In the genomic region with DNA sequence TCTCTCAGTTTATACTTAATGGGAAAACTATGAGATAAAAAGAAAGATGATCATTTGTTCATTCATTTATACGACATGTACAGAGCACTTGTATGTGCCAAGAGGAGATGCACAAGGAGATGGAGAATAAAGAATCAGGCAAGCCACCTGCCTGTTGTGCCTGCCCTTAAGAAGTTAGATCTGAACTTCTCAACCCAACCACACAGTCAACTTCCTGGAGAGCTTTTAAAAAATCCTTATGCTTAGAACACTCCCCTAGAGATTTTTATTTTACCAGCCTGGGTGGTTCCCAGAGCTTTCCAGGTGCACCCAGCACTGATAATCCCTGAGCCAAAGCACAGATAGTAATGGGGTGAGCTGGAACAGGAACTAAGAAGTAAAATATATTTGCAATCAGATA, we compare ENCODE assay signal across 29 cellular contexts. TPM values are rescaled to one million over a fixed set of nuclear protein-coding genes. Genes with fewer than 3 reads are reported as not detected.
"Had no signal": no experiment of that assay in that cellular context is flagged by ENCODE, and none has a peak within 500 bp of the region (broad histone marks: within the 10 kb centered on the region; RNA-seq: fewer than 3 reads in every experiment).

No MANE protein-coding gene starts in this region.

- H3K4me3 ChIP-seq: stomach, suprapubic skin, testis, thoracic aorta, thyroid gland, tibial artery, tibial nerve, transverse colon, upper lobe of left lung, upper lobe of right lung, uterus, vagina had no signal

- H3K27ac ChIP-seq: stomach, suprapubic skin, testis, thoracic aorta, thyroid gland, tibial artery, tibial nerve, transverse colon, upper lobe of left lung, upper lobe of right lung, uterus, vagina had no signal

- H3K36me3 ChIP-seq: stomach, suprapubic skin, thoracic aorta, thyroid gland, tibial artery, tibial nerve, transverse colon, upper lobe of left lung, upper lobe of right lung, uterus, vagina had no signal

- ATAC-seq: stimulated activated effector memory CD8-positive, alpha-beta T cell treated with anti-CD3 and anti-CD28 coated beads, Interleukin-12 subunit alpha, Interleukin-12 subunit beta, amount 100 ng/mL, for 72 hours; stimulated activated memory B cell treated with anti-CD40 and anti-IgM and Interleukin-4, amounts not matched to agents 10 μg/mL and 1 μg/mL and 100 μg/mL, for 72 hours; stimulated activated naive B cell treated with anti-CD40 and anti-IgM and Interleukin-4, amounts not matched to agents 10 μg/mL and 1 μg/mL and 100 μg/mL, for 72 hours; stimulated activated naive CD8-positive, alpha-beta T cell treated with anti-CD3 and anti-CD28 coated beads, Interleukin-15, amount 100 ng/mL, for 72 hours; stimulated activated naive CD8-positive, alpha-beta T cell treated with anti-CD3 and anti-CD28 coated beads, Interleukin-15, Interleukin-2, amounts not matched to agents 100 U/mL and 50 U/mL, for 24 hours; upper lobe of right lung had no signal

- H3K27me3 ChIP-seq: stomach, suprapubic skin, testis, thyroid gland, tibial artery, tibial nerve, transverse colon, upper lobe of left lung, upper lobe of right lung, uterus, vagina had no signal

- DNase-seq: stimulated activated CD4-positive, alpha-beta T cell treated with anti-CD3 and anti-CD28 coated beads, Interleukin-2, amount 100 ng/mL, for 48 hours; stimulated activated CD4-positive, alpha-beta T cell treated with anti-CD3 and anti-CD28 coated beads, Interleukin-4, amount 100 ng/mL, for 1 hour; stimulated activated CD4-positive, alpha-beta T cell treated with anti-CD3 and anti-CD28 coated beads, Interleukin-4, amount 100 ng/mL, for 24 hours; stimulated activated CD4-positive, alpha-beta T cell treated with anti-CD3 and anti-CD28 coated beads, Interleukin-4, amount 100 ng/mL, for 4 hours; stimulated activated CD8-positive, alpha-beta memory T cell treated with anti-CD3 and anti-CD28 coated beads, Interleukin-4, amount 100 ng/mL, for 48 hours; stimulated activated naive B cell treated with anti-CD40 and anti-IgM and Interleukin-4, amounts not matched to agents 10 μg/mL and 1 μg/mL and 100 μg/mL, for 72 hours; stimulated activated naive CD4-positive, alpha-beta T cell treated with Interleukin-2 at 50 U/mL for 16 hours; stimulated activated naive CD8-positive, alpha-beta T cell treated with anti-CD3 and anti-CD28 coated beads, Interleukin-15, amount 100 ng/mL, for 72 hours; stimulated activated naive CD8-positive, alpha-beta T cell treated with anti-CD3 and anti-CD28 coated beads, Interleukin-15, Interleukin-2, amounts not matched to agents 100 U/mL and 50 U/mL, for 24 hours; stomach; substantia nigra; testis; thyroid gland; tibial artery; transverse colon; trophoblast cell; upper lobe of left lung; upper lobe of right lung; uterus had no signal

- H3K4me1 Mint-ChIP-seq: stimulated activated effector memory CD8-positive, alpha-beta T cell treated with anti-CD3 and anti-CD28 coated beads, Interleukin-12 subunit alpha, Interleukin-12 subunit beta, amount 100 ng/mL, for 72 hours had no signal

- H3K4me3 Mint-ChIP-seq: stimulated activated effector memory CD8-positive, alpha-beta T cell treated with anti-CD3 and anti-CD28 coated beads, Interleukin-12 subunit alpha, Interleukin-12 subunit beta, amount 100 ng/mL, for 72 hours; stimulated activated memory B cell treated with anti-CD40 and anti-IgM and Interleukin-4, amounts not matched to agents 10 μg/mL and 1 μg/mL and 100 μg/mL, for 72 hours; stimulated activated naive B cell treated with anti-CD40 and anti-IgM and Interleukin-4, amounts not matched to agents 10 μg/mL and 1 μg/mL and 100 μg/mL, for 72 hours; stimulated activated naive CD8-positive, alpha-beta T cell treated with anti-CD3 and anti-CD28 coated beads, Interleukin-15, amount 100 ng/mL, for 72 hours; stimulated activated naive CD8-positive, alpha-beta T cell treated with anti-CD3 and anti-CD28 coated beads, Interleukin-15, Interleukin-2, amounts not matched to agents 100 ng/mL and 50 ng/mL, for 24 hours; type B pancreatic cell had no signal

- H3K27ac Mint-ChIP-seq: stimulated activated effector memory CD8-positive, alpha-beta T cell treated with anti-CD3 and anti-CD28 coated beads, Interleukin-12 subunit alpha, Interleukin-12 subunit beta, amount 100 ng/mL, for 72 hours; stimulated activated memory B cell treated with anti-CD40 and anti-IgM and Interleukin-4, amounts not matched to agents 10 μg/mL and 1 μg/mL and 100 μg/mL, for 72 hours; stimulated activated naive B cell treated with anti-CD40 and anti-IgM and Interleukin-4, amounts not matched to agents 10 μg/mL and 1 μg/mL and 100 μg/mL, for 72 hours; stimulated activated naive CD8-positive, alpha-beta T cell treated with anti-CD3 and anti-CD28 coated beads, Interleukin-15, amount 100 ng/mL, for 72 hours; stimulated activated naive CD8-positive, alpha-beta T cell treated with anti-CD3 and anti-CD28 coated beads, Interleukin-15, Interleukin-2, amounts not matched to agents 100 ng/mL and 50 ng/mL, for 24 hours; type B pancreatic cell had no signal

- H3K9me3 Mint-ChIP-seq: stimulated activated effector memory CD8-positive, alpha-beta T cell treated with anti-CD3 and anti-CD28 coated beads, Interleukin-12 subunit alpha, Interleukin-12 subunit beta, amount 100 ng/mL, for 72 hours; stimulated activated memory B cell treated with anti-CD40 and anti-IgM and Interleukin-4, amounts not matched to agents 10 μg/mL and 1 μg/mL and 100 μg/mL, for 72 hours; stimulated activated naive B cell treated with anti-CD40 and anti-IgM and Interleukin-4, amounts not matched to agents 10 μg/mL and 1 μg/mL and 100 μg/mL, for 72 hours; stimulated activated naive CD8-positive, alpha-beta T cell treated with anti-CD3 and anti-CD28 coated beads, Interleukin-15, amount 100 ng/mL, for 72 hours; stimulated activated naive CD8-positive, alpha-beta T cell treated with anti-CD3 and anti-CD28 coated beads, Interleukin-15, Interleukin-2, amounts not matched to agents 100 ng/mL and 50 ng/mL, for 24 hours; type B pancreatic cell had no signal

- H3K27me3 Mint-ChIP-seq: stimulated activated memory B cell treated with anti-CD40 and anti-IgM and Interleukin-4, amounts not matched to agents 10 μg/mL and 1 μg/mL and 100 μg/mL, for 72 hours; stimulated activated naive CD8-positive, alpha-beta T cell treated with anti-CD3 and anti-CD28 coated beads, Interleukin-15, amount 100 ng/mL, for 72 hours; stimulated activated naive CD8-positive, alpha-beta T cell treated with anti-CD3 and anti-CD28 coated beads, Interleukin-15, Interleukin-2, amounts not matched to agents 100 ng/mL and 50 ng/mL, for 24 hours had no signal

- H3K4me1 ChIP-seq: stomach, suprapubic skin, testis, thyroid gland, tibial artery, tibial nerve, transverse colon, upper lobe of left lung, upper lobe of right lung, uterus, vagina had no signal

- H3K36me3 Mint-ChIP-seq: stimulated activated effector memory CD8-positive, alpha-beta T cell treated with anti-CD3 and anti-CD28 coated beads, Interleukin-12 subunit alpha, Interleukin-12 subunit beta, amount 100 ng/mL, for 72 hours; stimulated activated memory B cell treated with anti-CD40 and anti-IgM and Interleukin-4, amounts not matched to agents 10 μg/mL and 1 μg/mL and 100 μg/mL, for 72 hours; stimulated activated naive B cell treated with anti-CD40 and anti-IgM and Interleukin-4, amounts not matched to agents 10 μg/mL and 1 μg/mL and 100 μg/mL, for 72 hours; type B pancreatic cell had no signal

- H3K9me3 ChIP-seq: stomach, suprapubic skin, testis, thoracic aorta, thyroid gland, tibial artery, tibial nerve, transverse colon, upper lobe of left lung, upper lobe of right lung, uterus, vagina had no signal

RNA-seq across cellular contexts. Expression of gene AKAIN1, which starts 18.5 kb away (rescaled TPM):
- total RNA-seq: stomach, suprapubic skin, testis, thoracic aorta, thyroid gland, tibial nerve, transverse colon, upper lobe of left lung, upper lobe of right lung, ureter, urinary bladder, uterus, vagina had no signal
